ENCODE assay signal across 18 cellular contexts in the genomic region with DNA sequence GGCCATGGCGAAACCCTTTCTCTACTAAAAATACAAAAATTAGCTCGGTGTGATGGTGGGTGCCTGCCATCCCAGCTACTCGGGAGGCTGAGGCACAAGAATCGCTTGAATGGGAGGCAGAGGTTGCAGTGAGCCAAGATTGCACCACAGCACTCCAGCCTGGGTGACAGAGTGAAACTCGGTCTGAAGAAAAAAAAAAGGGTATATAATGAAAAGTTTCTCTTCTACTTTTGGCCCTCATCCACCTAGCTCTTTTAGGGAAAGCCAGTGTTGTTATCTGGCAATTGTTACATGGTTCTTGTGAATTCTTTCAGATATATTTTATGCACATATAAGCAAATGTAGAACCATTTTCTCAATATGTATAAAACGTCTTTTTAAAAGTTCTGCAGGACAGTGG. TPM values are rescaled to one million over a fixed set of nuclear protein-coding genes. Genes with fewer than 3 reads are reported as not detected.
DNase-seq lines count a peak whose midpoint lies in the region; ATAC-seq and TF ChIP-seq lines count a peak whose summit lies in the region.
"Had no signal": no experiment of that assay in that cellular context is flagged by ENCODE, and none has a peak within 500 bp of the region (broad histone marks: within the 10 kb centered on the region; RNA-seq: fewer than 3 reads in every experiment).

No MANE protein-coding gene starts in this region.

- peaks cover 37% of the 10 kb centered on the region for H3K36me3 Mint-ChIP-seq in activated naive CD8-positive, alpha-beta T cell treated with anti-CD3 and anti-CD28 coated beads, Interleukin-2, amount 50 U/mL, for 24 hours (ENCODE audit: low read depth)
- H3K36me3 Mint-ChIP-seq in endodermal cell (ENCODE audit: low read depth) = no peaks in the 10 kb centered on the region

- no peaks in the 10 kb centered on the region for H3K36me3 ChIP-seq in Karpas-422 (ENCODE audit: insufficient read depth, low read length)
- peaks cover 0 to 1% (median 0%) of the 10 kb centered on the region in 4 donors for H3K36me3 ChIP-seq in right lobe of liver
- H3K36me3 ChIP-seq in endodermal cell (ENCODE audit: control insufficient read depth, insufficient read depth, low read length) = no peaks in the 10 kb centered on the region
- H3K36me3 ChIP-seq in tibial artery = no peaks in the 10 kb centered on the region

- H2AFZ ChIP-seq in Karpas-422 (ENCODE audit: low read length) = no peak overlapping the region

- TF ChIP-seq CTCF in fibroblast of mammary gland (conservative IDR thresholded peaks at IDR 0.05; ENCODE audit: control insufficient read depth, insufficient read depth, low read depth, low read length) (no peak), right lobe of liver (IDR thresholded peaks at IDR 0.05) (no peak), endodermal cell (conservative IDR thresholded peaks at IDR 0.05) (no peak), tibial artery (IDR thresholded peaks at IDR 0.05) (no peak)

- H3K27me3 ChIP-seq in Karpas-422 (ENCODE audit: low read length) = no peaks in the 10 kb centered on the region
- H3K27me3 ChIP-seq in right lobe of liver = no peaks in the 10 kb centered on the region
- H3K27me3 ChIP-seq in endodermal cell (ENCODE audit: control insufficient read depth, insufficient read depth, low read length, poor library complexity, severe bottlenecking) = no peaks in the 10 kb centered on the region
- H3K27me3 ChIP-seq in tibial artery = no peaks in the 10 kb centered on the region

- H3K4me3 ChIP-seq in Karpas-422 (ENCODE audit: low read length) (no peak overlapping the region), fibroblast of mammary gland (ENCODE audit: control insufficient read depth, low read depth, low read length) (no peak overlapping the region), right lobe of liver (peak overlapping the region in 1 of 3 donors; percentile 39), endodermal cell (ENCODE audit: low read length) (no peak overlapping the region), tibial artery (no peak overlapping the region)

- DNase-seq in Karpas-422 = no peak
- no peak for DNase-seq in activated naive CD8-positive, alpha-beta T cell treated with anti-CD3 and anti-CD28 coated beads, Interleukin-2, amount 50 U/mL, for 24 hours
- DNase-seq in fibroblast of mammary gland (ENCODE audit: low read depth) = peak; percentile 7
- no peak for DNase-seq in right lobe of liver
- DNase-seq in endodermal cell = no peak
- DNase-seq in NOMO-1 treated with DMSO at 0.1 percent for 48 hours (lab: John Stamatoyannopoulos, UW; ENCODE audit: unreplicated experiment) = no peak
- no peak for DNase-seq in tibial artery
- DNase-seq: ACHN; C1 segment of cervical spinal cord; GOT3; KBM-7; NCI-H1694 treated with DMSO at 0.1 percent for 48 hours; NCI-H2107; NCI-H510A; NCI-H748 treated with DMSO at 0.1 percent for 48 hours; NK-92 treated with Interleukin-12 subunit alpha and Interleukin-12 subunit beta, amount 100 ng/mL, for 24 hours had no signal

- H3K4me1 Mint-ChIP-seq in activated naive CD8-positive, alpha-beta T cell treated with anti-CD3 and anti-CD28 coated beads, Interleukin-2, amount 50 U/mL, for 24 hours = peaks cover 67% of the 10 kb centered on the region
- H3K4me1 Mint-ChIP-seq in endodermal cell = no peaks in the 10 kb centered on the region

- H3K9ac ChIP-seq in Karpas-422 (ENCODE audit: low read length) (no peak overlapping the region), endodermal cell (ENCODE audit: extremely low read depth, low read length, poor library complexity, severe bottlenecking) (no peak overlapping the region)

- no peaks in the 10 kb centered on the region for H3K9me3 Mint-ChIP-seq in activated naive CD8-positive, alpha-beta T cell treated with anti-CD3 and anti-CD28 coated beads, Interleukin-2, amount 50 U/mL, for 24 hours
- no peaks in the 10 kb centered on the region for H3K9me3 Mint-ChIP-seq in endodermal cell

- no peak overlapping the region for H3K4me3 Mint-ChIP-seq in activated naive CD8-positive, alpha-beta T cell treated with anti-CD3 and anti-CD28 coated beads, Interleukin-2, amount 50 U/mL, for 24 hours
- H3K4me3 Mint-ChIP-seq in endodermal cell = no peak overlapping the region

- H4K20me1 ChIP-seq in Karpas-422 (ENCODE audit: insufficient read depth, low read depth, low read length) = 0 out of 2 replicates have a peak, but pooled peaks cover 4% of the 10 kb centered on the region

- H3K27me3 Mint-ChIP-seq in activated naive CD8-positive, alpha-beta T cell treated with anti-CD3 and anti-CD28 coated beads, Interleukin-2, amount 50 U/mL, for 24 hours = no peaks in the 10 kb centered on the region
- no peaks in the 10 kb centered on the region for H3K27me3 Mint-ChIP-seq in endodermal cell (ENCODE audit: insufficient read depth)

- H3K79me2 ChIP-seq in Karpas-422 (ENCODE audit: low read length) = peaks cover 94% of the 10 kb centered on the region

- H3K9me3 ChIP-seq in Karpas-422 (ENCODE audit: low read length) (no peaks in the 10 kb centered on the region), right lobe of liver (no peaks in the 10 kb centered on the region), endodermal cell (ENCODE audit: control insufficient read depth, low read length) (no peaks in the 10 kb centered on the region), tibial artery (no peaks in the 10 kb centered on the region)

- WGBS in right lobe of liver (ENCODE audit: insufficient coverage, low coverage, low lambda C conversion rate, missing lambda C conversion rate) = 33% methylated on average over 6 of the region's 6 CpGs
- 90 to 97% methylated on average over 6 of the region's 6 CpGs for WGBS in endodermal cell (ENCODE audit: insufficient coverage in 1 of 2, insufficient read length in 1 of 2), 2 experiments

- H3K27ac ChIP-seq in Karpas-422 (ENCODE audit: low read length) (peak overlapping the region; percentile 22; the same call in 1 of the 2 replicates), right lobe of liver (peak overlapping the region; percentile 15 to 76 (median 72)), endodermal cell (ENCODE audit: low read depth, low read length) (no peak overlapping the region), tibial artery (no peak overlapping the region)

- ATAC-seq in activated naive CD8-positive, alpha-beta T cell treated with anti-CD3 and anti-CD28 coated beads, Interleukin-2, amount 50 U/mL, for 24 hours = no peak
- peak in 3 of 4 donors; percentile 34 to 47 (median 40) for ATAC-seq in right lobe of liver
- ATAC-seq: HCT116, Right ventricle myocardium inferior had no signal

- peak overlapping the region; percentile 68 for H3K27ac Mint-ChIP-seq in activated naive CD8-positive, alpha-beta T cell treated with anti-CD3 and anti-CD28 coated beads, Interleukin-2, amount 50 U/mL, for 24 hours
- no peak overlapping the region for H3K27ac Mint-ChIP-seq in endodermal cell

- peaks cover 28% of the 10 kb centered on the region for H3K4me1 ChIP-seq in Karpas-422 (ENCODE audit: low read length)
- H3K4me1 ChIP-seq in right lobe of liver = peaks cover 0 to 41% (median 19%) of the 10 kb centered on the region in 4 donors
- no peaks in the 10 kb centered on the region for H3K4me1 ChIP-seq in endodermal cell (ENCODE audit: control insufficient read depth, insufficient read depth, low read length)
- no peaks in the 10 kb centered on the region for H3K4me1 ChIP-seq in tibial artery

- intact Hi-C loops in right lobe of liver (cut with DNase I) (no loop called here), tibial artery (cut with DNase I; ENCODE audit: low total_unique reads) (no loop called here)

- H3K4me2 ChIP-seq in Karpas-422 (ENCODE audit: low read depth, low read length, poor library complexity, severe bottlenecking) = no peak overlapping the region

- no peak for TF ChIP-seq POLR2A in right lobe of liver (IDR thresholded peaks at IDR 0.05)

- H3K9me2 ChIP-seq in Karpas-422 (replicated peaks; ENCODE audit: insufficient read depth, low read length) = no peaks in the 10 kb centered on the region

RNA-seq across cellular contexts. Expression of a gene that starts 19.0 kb away (rescaled TPM):
- total RNA-seq in Karpas-422 (2014; rRNA removed; shearing (Covaris generic); ENCODE audit: low replicate concordance) = 15.7 and 17.9 TPM in 2 replicates
- total RNA-seq in right lobe of liver (10 to 100 TPM; 16.4 to 23.6 (median 20.7) TPM), endodermal cell (10 to 100 TPM; 31.4 to 41.1 TPM)
- 21.1 TPM for polyA plus RNA-seq in endodermal cell (2013, experiment 1 of 2)
- polyA plus RNA-seq in endodermal cell (2013, experiment 2 of 2) = 21.3 TPM

Comparison
In these comparisons a context has a peak if more than half of its experiments do, and no peak if none do; other contexts are left out.
1. H3K27ac ChIP-seq: peak in Karpas-422 (single experiment) and right lobe of liver (3 of 3); none in endodermal cell (single experiment) and tibial artery (0 of 2).